8 cellular contexts compared by ENCODE assay signal in the genomic region with DNA sequence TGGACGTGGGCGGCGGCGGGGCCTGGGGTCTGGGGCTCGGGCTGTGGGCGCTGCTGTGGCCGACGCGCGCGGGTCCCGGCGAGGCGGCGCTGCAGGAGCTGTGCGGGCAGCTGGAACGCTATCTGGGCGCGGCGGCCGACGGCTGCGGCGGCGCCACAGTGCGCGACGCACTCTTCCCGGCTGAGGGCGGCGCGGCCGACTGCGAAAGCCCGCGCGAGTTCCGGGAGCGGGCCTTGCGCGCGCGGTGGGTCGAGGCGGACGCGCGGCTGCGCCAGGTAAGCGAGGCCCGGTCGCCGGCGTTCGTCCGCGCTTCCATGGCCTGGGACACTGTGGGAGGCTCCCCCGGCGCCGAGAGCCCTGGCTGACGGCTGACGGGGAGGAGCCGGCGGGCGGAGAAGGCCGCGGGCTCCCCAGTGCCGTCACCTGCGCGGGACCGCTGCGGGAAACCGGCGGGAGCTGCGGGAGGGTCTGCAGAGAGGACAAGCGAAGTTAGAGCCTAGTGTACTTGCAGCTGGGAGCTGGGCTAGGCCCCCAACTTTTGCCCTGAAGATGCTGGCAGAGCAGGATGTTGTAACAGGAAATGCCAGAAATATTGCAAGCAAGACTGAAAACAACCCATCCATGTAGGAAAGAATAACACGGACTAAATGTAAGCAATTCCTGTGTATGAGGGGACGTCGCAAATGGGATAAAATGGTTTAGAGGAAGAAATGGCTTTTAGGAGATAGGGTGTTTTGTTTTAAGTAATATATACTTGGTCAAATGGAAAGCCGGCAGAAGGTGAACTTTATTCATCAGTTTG.
DNase-seq lines count a peak whose midpoint lies in the region; ATAC-seq and TF ChIP-seq lines count a peak whose summit lies in the region.

No MANE protein-coding gene starts in this region.

- TF ChIP-seq CTCF in Loucy (conservative IDR thresholded peaks at IDR 0.05; ENCODE audit: low read length), result no peak
- no peak for TF ChIP-seq CTCF in tibial artery (IDR thresholded peaks at IDR 0.05)

- H3K9ac ChIP-seq in Loucy (ENCODE audit: low read depth, low read length, poor library complexity, severe bottlenecking) (peak overlapping the region; percentile 89), endocrine pancreas (ENCODE audit: control insufficient read depth, insufficient read depth, low read length) (peak overlapping the region; percentile 16), mucosa of rectum (ENCODE audit: low read depth in 1 of 2, low read length in 2 of 2) (peak overlapping the region; percentile 95 to 99)

- intact Hi-C loops in tibial artery (cut with DNase I; ENCODE audit: low total_unique reads), result no loop called here

- H3K4me1 ChIP-seq in Loucy (ENCODE audit: insufficient read depth, low read length, poor library complexity, severe bottlenecking), result peaks cover 22% of the 10 kb centered on the region
- peaks cover 4% of the 10 kb centered on the region for H3K4me1 ChIP-seq in endocrine pancreas (ENCODE audit: control insufficient read depth, insufficient read depth, low read length)
- peaks cover 13 to 15% of the 10 kb centered on the region in 2 donors for H3K4me1 ChIP-seq in mucosa of rectum (ENCODE audit: control insufficient read depth in 2 of 2, insufficient read depth in 2 of 2, low read length in 2 of 2)
- peaks cover 0 to 31% (median 12%) of the 10 kb centered on the region in 4 donors for H3K4me1 ChIP-seq in tibial artery

- no peaks in the 10 kb centered on the region for H3K9me2 ChIP-seq in Loucy (replicated peaks; ENCODE audit: low read depth, low read length)

- peak overlapping the region; percentile 92 for H3K4me2 ChIP-seq in Loucy (ENCODE audit: low read depth, low read length, poor library complexity, severe bottlenecking)

- H3K27me3 ChIP-seq in Loucy (ENCODE audit: insufficient read depth, low read length, poor library complexity, severe bottlenecking) (no peaks in the 10 kb centered on the region), endocrine pancreas (ENCODE audit: control insufficient read depth, insufficient read depth, low read length) (no peaks in the 10 kb centered on the region), mucosa of rectum (ENCODE audit: control insufficient read depth in 2 of 2, insufficient read depth in 2 of 2, low read length in 2 of 2) (no peaks in the 10 kb centered on the region), tibial artery (no peaks in the 10 kb centered on the region)

- peak overlapping the region; percentile 99 for H3K4me3 ChIP-seq in Loucy (ENCODE audit: low read length, poor library complexity, severe bottlenecking)
- peak overlapping the region; percentile 98 for H3K4me3 ChIP-seq in endocrine pancreas (ENCODE audit: control insufficient read depth, insufficient read depth, low read length)
- H3K4me3 ChIP-seq in mucosa of rectum (ENCODE audit: low read length in 2 of 2), result peak overlapping the region; percentile 89 to 95
- H3K4me3 ChIP-seq in tibial artery, result peak overlapping the region; percentile 92 to 98

- no peaks in the 10 kb centered on the region for H3K9me3 ChIP-seq in Loucy (ENCODE audit: insufficient read depth, low read depth, low read length)
- H3K9me3 ChIP-seq in endocrine pancreas (ENCODE audit: control insufficient read depth, low read length), result no peaks in the 10 kb centered on the region
- H3K9me3 ChIP-seq in mucosa of rectum (ENCODE audit: control insufficient read depth in 2 of 2, low read length in 2 of 2), result no peaks in the 10 kb centered on the region
- no peaks in the 10 kb centered on the region for H3K9me3 ChIP-seq in tibial artery

- peak overlapping the region; percentile 72; the same call in 1 of the 2 replicates for H2AFZ ChIP-seq in Loucy (ENCODE audit: low read length)

- peaks cover 43% of the 10 kb centered on the region for H3K79me2 ChIP-seq in Loucy (ENCODE audit: insufficient read depth, low read length)

- H3K27ac ChIP-seq in mucosa of rectum (ENCODE audit: low read depth in 2 of 2, low read length in 2 of 2) (peak overlapping the region; percentile 99 to 100), tibial artery (peak overlapping the region; percentile 96 to 99)

- ATAC-seq in GM21825 (IDR thresholded peaks at IDR 0.05; ENCODE audit: unreplicated experiment), result peak; percentile 14

- no peaks in the 10 kb centered on the region for H3F3A ChIP-seq in Loucy (ENCODE audit: low read depth)

- H3K36me3 ChIP-seq in Loucy (ENCODE audit: insufficient read depth, low read length) (peaks cover 12% of the 10 kb centered on the region; the same call in 1 of the 2 replicates), endocrine pancreas (ENCODE audit: control insufficient read depth, insufficient read depth, low read length) (peaks cover 4% of the 10 kb centered on the region), mucosa of rectum (ENCODE audit: control insufficient read depth in 2 of 2, insufficient read depth in 2 of 2, low read length in 2 of 2) (peaks cover 2 to 9% of the 10 kb centered on the region in 2 donors), tibial artery (peaks cover 16 to 22% (median 17%) of the 10 kb centered on the region in 3 donors)

- DNase-seq in GDM1 (lab: John Stamatoyannopoulos, UW) (peak; percentile 23), tibial artery (no peak), NCI-H2196 (lab: John Stamatoyannopoulos, UW; ENCODE audit: unreplicated experiment) (no peak)
- DNase-seq in activated CD4-positive, alpha-beta T cell treated with anti-CD3 and anti-CD28 coated beads for 4 hours, result peak; percentile 15 to 18

- H4K20me1 ChIP-seq in Loucy (ENCODE audit: insufficient read depth, low read length, poor library complexity, severe bottlenecking), result peaks cover 39% of the 10 kb centered on the region

Comparison
In these comparisons a context has a peak if more than half of its experiments do, and no peak if none do; other contexts are left out.
1. DNase-seq: peak in GDM1 (single experiment) and activated CD4-positive, alpha-beta T cell treated with anti-CD3 and anti-CD28 coated beads for 4 hours (2 of 2); none in tibial artery (0 of 2) and NCI-H2196 (single experiment).
2. H3K9ac ChIP-seq: peak in every context shown above with its lines; median percentile 97 in mucosa of rectum; 89 in Loucy; 16 in endocrine pancreas.
3. Peak in every context shown above with its lines, with median percentiles within 50 percentile points of each other: H3K4me3 ChIP-seq.